ENCODE assay signal across 22 cellular contexts in the genomic region with DNA sequence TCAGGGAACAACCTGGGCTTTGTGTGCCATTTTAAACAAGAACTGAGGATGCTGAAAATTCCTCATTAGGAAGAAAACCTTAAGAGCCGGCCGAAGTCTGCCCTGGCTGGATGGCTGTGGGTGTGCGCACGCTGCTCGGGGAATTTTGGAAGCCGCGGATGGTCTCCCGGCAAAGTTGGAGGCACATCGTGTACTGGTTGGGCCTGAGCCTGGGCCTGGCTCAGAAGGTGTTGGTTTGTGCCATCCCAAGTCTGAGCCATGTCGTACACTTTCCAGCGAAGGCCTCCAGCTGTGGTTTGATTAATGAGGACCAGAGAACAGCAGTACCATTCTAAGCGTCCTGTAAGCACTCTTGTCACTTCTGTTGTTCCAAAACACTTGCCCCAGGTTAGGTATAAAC.
A peak's percentile ranks its signal among the peaks of the same experiment; 100 is the strongest.
DNase-seq lines count a peak whose midpoint lies in the region; ATAC-seq and TF ChIP-seq lines count a peak whose summit lies in the region.
"Had no signal": no experiment of that assay in that cellular context is flagged by ENCODE, and none has a peak within 500 bp of the region (broad histone marks: within the 10 kb centered on the region; RNA-seq: fewer than 3 reads in every experiment).

No MANE protein-coding gene starts in this region.

- H3K36me3 ChIP-seq in right atrium auricular region (no peaks in the 10 kb centered on the region), tibial nerve (peaks cover 0 to 18% (median 0%) of the 10 kb centered on the region in 3 donors)
- H3K36me3 ChIP-seq: cardiac muscle cell had no signal

- ATAC-seq in effector memory CD8-positive, alpha-beta T cell (replicated peaks): no peak
- no peak for ATAC-seq in left lobe of liver
- ATAC-seq: activated CD8-positive, alpha-beta T cell treated with anti-CD3 and anti-CD28 coated beads, Interleukin-2, amount 10 ng/mL, durations not matched to agents 7 days and 5 days; activated T-cell treated with anti-CD3 and anti-CD28 coated beads, Interleukin-2, amount 50 U/mL, for 72 hours; naive thymus-derived CD8-positive, alpha-beta T cell; stimulated activated naive CD8-positive, alpha-beta T cell treated with anti-CD3 and anti-CD28 coated beads, Interleukin-15, amount 100 ng/mL, for 72 hours; WTC11 had no signal

- no peak overlapping the region for H3K4me3 Mint-ChIP-seq in effector memory CD8-positive, alpha-beta T cell
- H3K4me3 Mint-ChIP-seq: activated CD8-positive, alpha-beta T cell treated with anti-CD3 and anti-CD28 coated beads, Interleukin-2, amount 10 ng/mL, durations not matched to agents 7 days and 5 days; activated naive CD8-positive, alpha-beta T cell; activated T-cell treated with anti-CD3 and anti-CD28 coated beads, Interleukin-2, amount 50 U/mL, for 72 hours; IgD-negative memory B cell; naive thymus-derived CD8-positive, alpha-beta T cell; stimulated activated naive CD8-positive, alpha-beta T cell treated with anti-CD3 and anti-CD28 coated beads, Interleukin-15, amount 100 ng/mL, for 72 hours; WTC11 had no signal

- TF ChIP-seq CTCF in right atrium auricular region (IDR thresholded peaks at IDR 0.05): no peak
- no peak for TF ChIP-seq CTCF in tibial nerve (IDR thresholded peaks at IDR 0.05)

- no peaks in the 10 kb centered on the region for H3K9me3 ChIP-seq in right atrium auricular region
- H3K9me3 ChIP-seq in tibial nerve: no peaks in the 10 kb centered on the region

- peak in 24 of 61 donors; percentile 14 to 66 (median 29) for DNase-seq in caudate nucleus (lab: John Stamatoyannopoulos, UW)
- DNase-seq in right atrium auricular region (ENCODE audit: low spot score): peak; percentile 83
- peak in 6 of 10 donors; percentile 33 to 86 (median 46) for DNase-seq in posterior cingulate gyrus
- DNase-seq in tibial nerve (ENCODE audit: low spot score in 2 of 2): peak; percentile 33 to 37
- DNase-seq in NCI-H1694 (lab: John Stamatoyannopoulos, UW): no peak
- no peak for DNase-seq in effector memory CD8-positive, alpha-beta T cell
- DNase-seq in NCI-H82 (lab: John Stamatoyannopoulos, UW): no peak
- no peak for DNase-seq in left lobe of liver (ENCODE audit: low spot score)
- DNase-seq: activated CD8-positive, alpha-beta T cell treated with anti-CD3 and anti-CD28 coated beads, Interleukin-2, amount 10 ng/mL, durations not matched to agents 7 days and 5 days; activated T-cell treated with anti-CD3 and anti-CD28 coated beads, Interleukin-2, amount 50 U/mL, for 72 hours; effector memory CD4-positive, alpha-beta T cell; naive thymus-derived CD8-positive, alpha-beta T cell; NCI-H2081; NCI-H510A treated with DMSO at 0.1 percent for 48 hours; retina; SHP77 treated with DMSO at 0.1 percent for 48 hours; stimulated activated naive CD8-positive, alpha-beta T cell treated with anti-CD3 and anti-CD28 coated beads, Interleukin-15, amount 100 ng/mL, for 72 hours had no signal

- peaks cover 0 to 4% of the 10 kb centered on the region in 2 donors for H3K4me1 Mint-ChIP-seq in effector memory CD8-positive, alpha-beta T cell (ENCODE audit: low read depth in 2 of 2)
- H3K4me1 Mint-ChIP-seq: IgD-negative memory B cell had no signal

- H3K27me3 Mint-ChIP-seq in effector memory CD8-positive, alpha-beta T cell: peaks cover 0 to 10% of the 10 kb centered on the region in 2 donors

- WGBS in tibial nerve, 2 donors: 79 to 81% methylated on average over 12 of the region's 12 CpGs

- intact Hi-C loops in posterior cingulate gyrus (cut with DNase I): no loop called here

- H3K27me3 ChIP-seq in right atrium auricular region: no peaks in the 10 kb centered on the region
- H3K27me3 ChIP-seq in tibial nerve: peaks cover 0 to 4% of the 10 kb centered on the region in 2 donors
- H3K27me3 ChIP-seq: cardiac muscle cell had no signal

- TF ChIP-seq EP300 in tibial nerve (IDR thresholded peaks at IDR 0.05): peak in 1 of 2 donors; percentile 58

- peaks cover 4 to 9% of the 10 kb centered on the region in 2 donors for H3K9me3 Mint-ChIP-seq in effector memory CD8-positive, alpha-beta T cell
- H3K9me3 Mint-ChIP-seq: IgD-negative memory B cell, WTC11 had no signal

- H3K4me3 ChIP-seq in right atrium auricular region (no peak overlapping the region), tibial nerve (no peak overlapping the region)
- H3K4me3 ChIP-seq: cardiac muscle cell, lung had no signal

- H3K27ac ChIP-seq in caudate nucleus (ENCODE audit: low read depth, low read length) (peak overlapping the region; percentile 19), right atrium auricular region (peak overlapping the region; percentile 15 to 45), tibial nerve (peak overlapping the region in 2 of 4 donors; percentile 42 to 49)
- H3K27ac ChIP-seq: cardiac muscle cell had no signal

- H3K36me3 Mint-ChIP-seq in effector memory CD8-positive, alpha-beta T cell (ENCODE audit: insufficient read depth): peaks cover 2% of the 10 kb centered on the region
- H3K36me3 Mint-ChIP-seq: IgD-negative memory B cell, WTC11 had no signal

- no peak for TF ChIP-seq POLR2A in tibial nerve (IDR thresholded peaks at IDR 0.05)

- peaks cover 0 to 19% of the 10 kb centered on the region in 2 donors for H3K4me1 ChIP-seq in right atrium auricular region
- peaks cover 0 to 16% (median 0%) of the 10 kb centered on the region in 4 donors for H3K4me1 ChIP-seq in tibial nerve

- no peak overlapping the region for H3K27ac Mint-ChIP-seq in effector memory CD8-positive, alpha-beta T cell
- H3K27ac Mint-ChIP-seq: activated CD8-positive, alpha-beta T cell treated with anti-CD3 and anti-CD28 coated beads, Interleukin-2, amount 10 ng/mL, durations not matched to agents 7 days and 5 days; activated naive CD8-positive, alpha-beta T cell; activated T-cell treated with anti-CD3 and anti-CD28 coated beads, Interleukin-2, amount 50 U/mL, for 72 hours; IgD-negative memory B cell; stimulated activated naive CD8-positive, alpha-beta T cell treated with anti-CD3 and anti-CD28 coated beads, Interleukin-15, amount 100 ng/mL, for 72 hours; WTC11 had no signal

Comparison
In these comparisons a context has a peak if more than half of its experiments do, and no peak if none do; other contexts are left out.
1. DNase-seq: peak in right atrium auricular region (single experiment), posterior cingulate gyrus (6 of 10) and tibial nerve (2 of 2); none in NCI-H1694 (single experiment), effector memory CD8-positive, alpha-beta T cell (0 of 3), NCI-H82 (single experiment) and left lobe of liver (single experiment).